In genomic region chr11:68615657-68616056, GRCh38 we compare ENCODE assay signal across 22 cellular contexts.
"Had no signal": no experiment of that assay in that cellular context is flagged by ENCODE, and none has a peak within 500 bp of the region (broad histone marks: within the 10 kb centered on the region; RNA-seq: fewer than 3 reads in every experiment).

No MANE protein-coding gene starts in this region.

- H3K9ac ChIP-seq: neural progenitor cell had no signal

- H3K27ac Mint-ChIP-seq: activated CD4-positive, alpha-beta memory T cell treated with anti-CD3 and anti-CD28 coated beads for 36 hours; activated CD4-positive, alpha-beta T cell treated with anti-CD3 and anti-CD28 coated beads for 36 hours; neural progenitor cell had no signal

- H3K27me3 Mint-ChIP-seq: activated CD4-positive, alpha-beta memory T cell treated with anti-CD3 and anti-CD28 coated beads for 36 hours; activated CD4-positive, alpha-beta T cell treated with anti-CD3 and anti-CD28 coated beads for 36 hours; activated naive CD4-positive, alpha-beta T cell treated with anti-CD3 and anti-CD28 coated beads, Interleukin-2, amount 50 U/mL, for 24 hours; naive thymus-derived CD8-positive, alpha-beta T cell had no signal

- H3K27me3 ChIP-seq: adrenal gland, colonic mucosa, dorsolateral prefrontal cortex, esophagus squamous epithelium, gastrocnemius medialis, neural progenitor cell, spleen, upper lobe of left lung had no signal

- H3K9me3 Mint-ChIP-seq: activated naive CD4-positive, alpha-beta T cell treated with anti-CD3 and anti-CD28 coated beads, Interleukin-2, amount 50 U/mL, for 24 hours; neural progenitor cell had no signal

- H3K9me3 ChIP-seq: adrenal gland, colonic mucosa, esophagus squamous epithelium, gastrocnemius medialis, lower lobe of right lung, spleen, thoracic aorta, upper lobe of left lung had no signal

- H2AFZ ChIP-seq: neural progenitor cell had no signal

- H3K27ac ChIP-seq: adrenal gland, colonic mucosa, dorsolateral prefrontal cortex, esophagus squamous epithelium, gastrocnemius medialis, lower lobe of right lung, neural progenitor cell, spleen, thoracic aorta, upper lobe of left lung had no signal

- H3K4me2 ChIP-seq: neural progenitor cell had no signal

- H3K4me3 Mint-ChIP-seq: activated CD4-positive, alpha-beta memory T cell treated with anti-CD3 and anti-CD28 coated beads for 36 hours; activated CD4-positive, alpha-beta T cell treated with anti-CD3 and anti-CD28 coated beads for 36 hours; activated naive CD4-positive, alpha-beta T cell treated with anti-CD3 and anti-CD28 coated beads, Interleukin-2, amount 50 U/mL, for 24 hours; neural progenitor cell had no signal

- H3K4me3 ChIP-seq: adrenal gland, colonic mucosa, dorsolateral prefrontal cortex, esophagus squamous epithelium, gastrocnemius medialis, lower lobe of right lung, neural progenitor cell, spleen, thoracic aorta, upper lobe of left lung had no signal

- DNase-seq: activated CD4-positive, alpha-beta memory T cell treated with anti-CD3 and anti-CD28 coated beads for 36 hours; activated CD4-positive, alpha-beta T cell treated with anti-CD3 and anti-CD28 coated beads for 36 hours; activated gamma-delta T cell treated with Interleukin-2 at 50 U/mL for 16 hours; activated T-cell treated with anti-CD3 and anti-CD28 coated beads for 4 hours; adrenal gland; colonic mucosa; dorsolateral prefrontal cortex; esophagus squamous epithelium; gastrocnemius medialis; hypothalamus; lower lobe of right lung; naive thymus-derived CD8-positive, alpha-beta T cell; posterior cingulate gyrus; retina; spleen; stimulated activated CD4-positive, alpha-beta T cell treated with anti-CD3 and anti-CD28 coated beads, Interleukin-4, amount 100 ng/mL, for 1 hour; stimulated activated naive CD4-positive, alpha-beta T cell treated with Interleukin-2 at 50 U/mL for 16 hours had no signal

- H3K4me1 Mint-ChIP-seq: activated CD4-positive, alpha-beta T cell treated with anti-CD3 and anti-CD28 coated beads for 36 hours; activated naive CD4-positive, alpha-beta T cell treated with anti-CD3 and anti-CD28 coated beads, Interleukin-2, amount 50 U/mL, for 24 hours; neural progenitor cell had no signal

- ATAC-seq: activated CD4-positive, alpha-beta T cell treated with anti-CD3 and anti-CD28 coated beads for 36 hours; gastrocnemius medialis; naive thymus-derived CD8-positive, alpha-beta T cell; SK-N-SH treated with all-trans-retinoic acid at 6 μM for 48 hours had no signal

- H3K4me1 ChIP-seq: adrenal gland, colonic mucosa, esophagus squamous epithelium, gastrocnemius medialis, lower lobe of right lung, neural progenitor cell, spleen, upper lobe of left lung had no signal
